10 cellular contexts compared by ENCODE assay signal in the genomic region with DNA sequence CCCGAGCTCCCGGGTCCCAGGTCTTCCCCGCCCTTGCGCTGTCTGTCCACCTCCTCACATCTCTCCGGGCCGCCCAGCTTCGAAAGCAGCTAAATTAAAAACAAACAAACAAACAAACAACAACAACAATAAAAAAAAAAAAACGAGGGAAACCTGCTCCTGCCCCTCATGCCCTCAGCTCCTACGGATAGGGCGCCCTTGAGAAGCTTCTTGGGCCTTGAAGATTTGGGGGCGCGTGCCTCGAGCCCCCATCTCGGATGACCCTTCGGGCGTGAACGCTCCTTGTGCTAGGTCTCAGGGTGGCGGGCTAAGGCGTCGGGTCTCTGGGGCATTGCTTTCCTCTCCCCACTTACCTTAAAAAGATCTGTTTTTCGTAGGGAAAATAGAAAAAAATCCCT. TPM values are rescaled to one million over a fixed set of nuclear protein-coding genes. Genes with fewer than 3 reads are reported as not detected.
DNase-seq lines count a peak whose midpoint lies in the region; ATAC-seq and TF ChIP-seq lines count a peak whose summit lies in the region.
"Had no signal": no experiment of that assay in that cellular context is flagged by ENCODE, and none has a peak within 500 bp of the region (broad histone marks: within the 10 kb centered on the region; RNA-seq: fewer than 3 reads in every experiment).

No MANE protein-coding gene starts in this region.

- no peak for ATAC-seq in upper lobe of right lung

- H3K27me3 ChIP-seq in mucosa of rectum (ENCODE audit: control insufficient read depth in 2 of 2, insufficient read depth in 2 of 2, low read length in 2 of 2) = peaks cover 4 to 9% of the 10 kb centered on the region in 2 donors
- peaks cover 15% of the 10 kb centered on the region for H3K27me3 ChIP-seq in upper lobe of right lung

- H3K27ac ChIP-seq in mucosa of rectum (ENCODE audit: low read depth in 2 of 2, low read length in 2 of 2) = peak overlapping the region; percentile 25 to 42
- H3K27ac ChIP-seq in upper lobe of right lung = peak overlapping the region; percentile 84

- TF ChIP-seq CTCF in cardiac fibroblast (IDR thresholded peaks at IDR 0.05; ENCODE audit: low read depth, low read length) (no peak), upper lobe of right lung (IDR thresholded peaks at IDR 0.05) (no peak)

- peaks cover 27% of the 10 kb centered on the region for H3K4me1 Mint-ChIP-seq in activated naive CD4-positive, alpha-beta T cell treated with anti-CD3 and anti-CD28 coated beads, Interleukin-2, amount 50 U/mL, for 24 hours

- H3K4me3 Mint-ChIP-seq in activated naive CD4-positive, alpha-beta T cell treated with anti-CD3 and anti-CD28 coated beads, Interleukin-2, amount 50 U/mL, for 24 hours = peak overlapping the region; percentile 84

- H3K4me1 ChIP-seq in mucosa of rectum (ENCODE audit: control insufficient read depth in 2 of 2, insufficient read depth in 2 of 2, low read length in 2 of 2) (peaks cover 8 to 32% of the 10 kb centered on the region in 2 donors), upper lobe of right lung (peaks cover 8% of the 10 kb centered on the region)

- no peaks in the 10 kb centered on the region for H3K9me3 ChIP-seq in mucosa of rectum (ENCODE audit: control insufficient read depth in 2 of 2, low read length in 2 of 2)
- no peaks in the 10 kb centered on the region for H3K9me3 ChIP-seq in upper lobe of right lung

- H3K36me3 Mint-ChIP-seq in activated naive CD4-positive, alpha-beta T cell treated with anti-CD3 and anti-CD28 coated beads, Interleukin-2, amount 50 U/mL, for 24 hours = no peaks in the 10 kb centered on the region

- peaks cover 41% of the 10 kb centered on the region for H3K27me3 Mint-ChIP-seq in activated naive CD4-positive, alpha-beta T cell treated with anti-CD3 and anti-CD28 coated beads, Interleukin-2, amount 50 U/mL, for 24 hours

- no peaks in the 10 kb centered on the region for H3K9me3 Mint-ChIP-seq in activated naive CD4-positive, alpha-beta T cell treated with anti-CD3 and anti-CD28 coated beads, Interleukin-2, amount 50 U/mL, for 24 hours

- H3K27ac Mint-ChIP-seq in activated naive CD4-positive, alpha-beta T cell treated with anti-CD3 and anti-CD28 coated beads, Interleukin-2, amount 50 U/mL, for 24 hours = no peak overlapping the region

- DNase-seq in activated naive CD4-positive, alpha-beta T cell treated with Interleukin-2 at 50 U/mL for 16 hours = no peak
- no peak for DNase-seq in cardiac fibroblast (ENCODE audit: low read depth in 2 of 2)
- no peak for DNase-seq in upper lobe of right lung
- DNase-seq in EL = no peak
- no peak for DNase-seq in activated CD4-positive, alpha-beta T cell treated with anti-CD3 and anti-CD28 coated beads, Interleukin-2, amount 50 U/mL, for 48 hours
- no peak for DNase-seq in mesenteric fat pad (ENCODE audit: low spot score)
- DNase-seq: DMS79, NCI-H524 treated with DMSO at 0.1 percent for 48 hours had no signal

- H3K4me3 ChIP-seq in cardiac fibroblast (replicated peaks in 1 of 2; ENCODE audit: low read depth in 2 of 2, low read length in 2 of 2) (peak overlapping the region; percentile 43 to 48), mucosa of rectum (ENCODE audit: low read length in 2 of 2) (peak overlapping the region; percentile 75 to 76), upper lobe of right lung (peak overlapping the region; percentile 70)

- H3K36me3 ChIP-seq in mucosa of rectum (ENCODE audit: control insufficient read depth in 2 of 2, insufficient read depth in 2 of 2, low read length in 2 of 2) = no peaks in the 10 kb centered on the region
- H3K36me3 ChIP-seq in upper lobe of right lung = no peaks in the 10 kb centered on the region

- intact Hi-C loops in upper lobe of right lung (cut with DNase I) = no loop called here

- H3K9ac ChIP-seq in mucosa of rectum (ENCODE audit: low read depth in 1 of 2, low read length in 2 of 2) = peak overlapping the region; percentile 17 to 65

RNA-seq across cellular contexts. Expression of a gene that starts 0.7 kb away (rescaled TPM):
- total RNA-seq in upper lobe of right lung (201 TPM), mesenteric fat pad (2.5 TPM)

Comparison
In these comparisons a context has a peak if more than half of its experiments do, and no peak if none do; other contexts are left out.
1. RNA of a gene that starts 0.7 kb away (total RNA-seq): 201 TPM in upper lobe of right lung (single experiment); 2.5 TPM in mesenteric fat pad (single experiment); every median in the first group is over 10 times any median in the second.
2. Peak in every context shown above with its lines, with median percentiles within 50 percentile points of each other: H3K4me3 ChIP-seq.